In the genomic region with DNA sequence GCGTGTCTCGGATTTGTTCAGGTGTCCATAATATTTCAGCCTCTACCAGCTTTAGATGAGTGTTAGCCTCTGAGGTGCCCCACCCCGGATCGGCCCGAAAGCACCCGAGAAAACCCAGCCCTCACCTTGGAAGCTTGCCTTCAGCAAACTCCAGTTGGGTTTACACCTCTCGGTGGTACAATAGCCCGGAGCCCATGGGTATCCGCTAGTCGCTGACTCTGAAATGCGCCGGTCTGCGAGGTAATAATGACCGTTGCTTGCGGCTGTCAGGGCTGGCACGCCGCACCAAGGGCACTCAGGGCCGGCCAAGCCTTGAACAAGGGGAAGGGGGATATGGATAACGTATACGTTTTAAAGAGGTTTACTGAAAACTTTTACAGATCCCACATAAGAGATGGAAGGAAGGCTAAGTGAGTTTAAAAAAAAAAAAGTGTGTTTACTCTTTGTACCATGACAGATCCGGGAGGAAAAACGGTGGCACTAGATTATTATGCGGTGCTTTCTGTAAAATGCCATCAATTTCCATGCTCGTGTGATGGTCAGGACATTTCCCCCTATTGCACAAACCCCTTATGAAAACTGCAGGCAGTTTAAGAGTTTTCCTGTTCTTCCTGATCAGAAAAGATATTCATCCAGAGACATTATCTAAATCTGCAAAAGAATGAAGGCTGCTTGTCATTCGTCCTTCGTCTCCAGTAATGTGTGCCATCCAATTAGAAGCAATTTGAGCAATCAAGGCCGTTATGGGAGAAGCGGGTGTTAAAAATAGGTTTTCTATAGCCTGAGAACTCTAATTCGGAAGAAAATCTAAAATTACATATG, we compare ENCODE assay signal across 11 cellular contexts.
DNase-seq lines count a peak whose midpoint lies in the region; ATAC-seq, FAIRE-seq and TF ChIP-seq lines count a peak whose summit lies in the region.
"Had no signal": no experiment of that assay in that cellular context is flagged by ENCODE, and none has a peak within 500 bp of the region (broad histone marks: within the 10 kb centered on the region; RNA-seq: fewer than 3 reads in every experiment).

No MANE protein-coding gene starts in this region.

- ATAC-seq in HG03460 (IDR thresholded peaks at IDR 0.05; ENCODE audit: unreplicated experiment) (no peak), HG03565 (IDR thresholded peaks at IDR 0.05; ENCODE audit: unreplicated experiment) (no peak)
- no peak for ATAC-seq in naive thymus-derived CD4-positive, alpha-beta T cell

- no peak for TF ChIP-seq CTCF in kidney (IDR thresholded peaks at IDR 0.05; ENCODE audit: borderline replicate concordance, extremely low read depth, insufficient read depth)

- intact Hi-C loops in kidney (cut with DNase I), result loop anchor here (10.0 kb wide), 1 partner anchor 540 kb away; no protein-coding TSS in a partner anchor
- intact Hi-C loops in naive thymus-derived CD4-positive, alpha-beta T cell (cut with micrococcal nuclease), result loop anchor here (5.0 kb wide), 5 partner anchors 43 to 362 kb away; a partner anchor contains a TSS

- H3K4me1 ChIP-seq in kidney (ENCODE audit: control insufficient read depth in 1 of 2, insufficient read depth in 1 of 2, low read depth in 1 of 2, low read length in 2 of 2), result peaks cover 3 to 19% of the 10 kb centered on the region in 2 donors
- peaks cover 19 to 24% of the 10 kb centered on the region in 2 donors for H3K4me1 ChIP-seq in naive thymus-derived CD4-positive, alpha-beta T cell (ENCODE audit: control insufficient read depth in 2 of 2, insufficient read depth in 2 of 2, low read length in 2 of 2)

- peaks cover 24% of the 10 kb centered on the region for H3K27me3 Mint-ChIP-seq in T-helper 1 cell treated with Interleukin-12 subunit alpha and Interleukin-12 subunit beta and Interleukin-4 antibody, amounts not matched to agents 30 μg/mL and 1 μg/mL, for 36 hours (ENCODE audit: low read depth)
- H3K27me3 Mint-ChIP-seq in stimulated activated naive CD8-positive, alpha-beta T cell treated with anti-CD3 and anti-CD28 coated beads, Interleukin-15, Interleukin-2, amounts not matched to agents 100 ng/mL and 50 ng/mL, for 24 hours, result peaks cover 25% of the 10 kb centered on the region
- H3K27me3 Mint-ChIP-seq in naive thymus-derived CD4-positive, alpha-beta T cell, result peaks cover 23 to 54% (median 48%) of the 10 kb centered on the region in 5 donors

- peaks cover 17 to 28% of the 10 kb centered on the region in 2 donors for H3K27me3 ChIP-seq in naive thymus-derived CD4-positive, alpha-beta T cell (ENCODE audit: control insufficient read depth in 2 of 2, insufficient read depth in 2 of 2, low read length in 2 of 2)

- POLR2A ChIA-PET in naive thymus-derived CD4-positive, alpha-beta T cell (lab: Charles Lee), result no interaction called here

- no peak overlapping the region for H3K27ac ChIP-seq in kidney (ENCODE audit: low read depth in 2 of 2, low read length in 2 of 2)
- no peak overlapping the region for H3K27ac ChIP-seq in naive thymus-derived CD4-positive, alpha-beta T cell (ENCODE audit: low read depth, low read length)

- H3K4me1 Mint-ChIP-seq in T-helper 1 cell treated with Interleukin-12 subunit alpha and Interleukin-12 subunit beta and Interleukin-4 antibody, amounts not matched to agents 30 μg/mL and 1 μg/mL, for 36 hours (ENCODE audit: low read depth), result peaks cover 20% of the 10 kb centered on the region
- peaks cover 5% of the 10 kb centered on the region for H3K4me1 Mint-ChIP-seq in stimulated activated naive CD8-positive, alpha-beta T cell treated with anti-CD3 and anti-CD28 coated beads, Interleukin-15, Interleukin-2, amounts not matched to agents 100 ng/mL and 50 ng/mL, for 24 hours (ENCODE audit: low read depth)
- H3K4me1 Mint-ChIP-seq in naive thymus-derived CD4-positive, alpha-beta T cell, result peaks cover 7 to 22% (median 9%) of the 10 kb centered on the region in 7 donors

- DNase-seq in T-helper 1 cell (no peak), anterior cingulate cortex (lab: John Stamatoyannopoulos, UW) (peak in 37 of 58 donors; percentile 1 to 53 (median 22)), kidney (peak; percentile 55)
- DNase-seq in naive thymus-derived CD4-positive, alpha-beta T cell, result no peak
- DNase-seq: NCI-H187 treated with DMSO at 0.1 percent for 48 hours, OCI-M1 had no signal

- H3K9me3 ChIP-seq in kidney (ENCODE audit: control insufficient read depth in 1 of 2, low read length in 2 of 2), result peaks cover 0 to 3% of the 10 kb centered on the region in 2 donors
- H3K9me3 ChIP-seq in naive thymus-derived CD4-positive, alpha-beta T cell (ENCODE audit: control insufficient read depth in 2 of 3, low read length in 3 of 3), result peaks cover 0 to 8% (median 0%) of the 10 kb centered on the region in 3 experiments

- H3K4me3 Mint-ChIP-seq in T-helper 1 cell treated with Interleukin-12 subunit alpha and Interleukin-12 subunit beta and Interleukin-4 antibody, amounts not matched to agents 30 μg/mL and 1 μg/mL, for 36 hours, result peak overlapping the region; percentile 52
- peak overlapping the region; percentile 45 for H3K4me3 Mint-ChIP-seq in stimulated activated naive CD8-positive, alpha-beta T cell treated with anti-CD3 and anti-CD28 coated beads, Interleukin-15, Interleukin-2, amounts not matched to agents 100 ng/mL and 50 ng/mL, for 24 hours
- H3K4me3 Mint-ChIP-seq in naive thymus-derived CD4-positive, alpha-beta T cell, result peak overlapping the region in 5 of 10 donors; percentile 10 to 66 (median 30)

- no peaks in the 10 kb centered on the region for H3K36me3 ChIP-seq in kidney (ENCODE audit: control insufficient read depth in 1 of 2, insufficient read depth in 2 of 2, low read length in 2 of 2)
- H3K36me3 ChIP-seq in naive thymus-derived CD4-positive, alpha-beta T cell (ENCODE audit: control insufficient read depth in 2 of 3, insufficient read depth in 3 of 3, low read length in 3 of 3), result no peaks in the 10 kb centered on the region

- no peaks in the 10 kb centered on the region for H3K9me3 Mint-ChIP-seq in T-helper 1 cell treated with Interleukin-12 subunit alpha and Interleukin-12 subunit beta and Interleukin-4 antibody, amounts not matched to agents 30 μg/mL and 1 μg/mL, for 36 hours
- no peaks in the 10 kb centered on the region for H3K9me3 Mint-ChIP-seq in stimulated activated naive CD8-positive, alpha-beta T cell treated with anti-CD3 and anti-CD28 coated beads, Interleukin-15, Interleukin-2, amounts not matched to agents 100 ng/mL and 50 ng/mL, for 24 hours
- H3K9me3 Mint-ChIP-seq in naive thymus-derived CD4-positive, alpha-beta T cell, result peaks cover 0 to 20% (median 12%) of the 10 kb centered on the region in 11 donors

- H3K9ac ChIP-seq in kidney (ENCODE audit: low read length in 2 of 2), result no peak overlapping the region

- no peak overlapping the region for H3K4me3 ChIP-seq in kidney (ENCODE audit: low read length in 2 of 2)
- H3K4me3 ChIP-seq in naive thymus-derived CD4-positive, alpha-beta T cell (ENCODE audit: low read length), result no peak overlapping the region

- no peaks in the 10 kb centered on the region for H3K36me3 Mint-ChIP-seq in T-helper 1 cell treated with Interleukin-12 subunit alpha and Interleukin-12 subunit beta and Interleukin-4 antibody, amounts not matched to agents 30 μg/mL and 1 μg/mL, for 36 hours (ENCODE audit: low read depth)
- no peaks in the 10 kb centered on the region for H3K36me3 Mint-ChIP-seq in stimulated activated naive CD8-positive, alpha-beta T cell treated with anti-CD3 and anti-CD28 coated beads, Interleukin-15, Interleukin-2, amounts not matched to agents 100 ng/mL and 50 ng/mL, for 24 hours (ENCODE audit: low read depth)
- H3K36me3 Mint-ChIP-seq in naive thymus-derived CD4-positive, alpha-beta T cell, result peaks cover 0 to 7% (median 4%) of the 10 kb centered on the region in 5 donors

- CTCF ChIA-PET in naive thymus-derived CD4-positive, alpha-beta T cell (lab: Charles Lee), result no interaction called here

- no peak overlapping the region for H3K27ac Mint-ChIP-seq in T-helper 1 cell treated with Interleukin-12 subunit alpha and Interleukin-12 subunit beta and Interleukin-4 antibody, amounts not matched to agents 30 μg/mL and 1 μg/mL, for 36 hours
- no peak overlapping the region for H3K27ac Mint-ChIP-seq in stimulated activated naive CD8-positive, alpha-beta T cell treated with anti-CD3 and anti-CD28 coated beads, Interleukin-15, Interleukin-2, amounts not matched to agents 100 ng/mL and 50 ng/mL, for 24 hours
- H3K27ac Mint-ChIP-seq in naive thymus-derived CD4-positive, alpha-beta T cell, result peak overlapping the region in 1 of 9 donors; percentile 79

- FAIRE-seq in kidney (lab: Jason Lieb, UNC), result no peak
- FAIRE-seq: A204.1 had no signal

Comparison
In these comparisons a context has a peak if more than half of its experiments do, and no peak if none do; other contexts are left out.
1. DNase-seq: peak in anterior cingulate cortex (37 of 58) and kidney (single experiment); none in T-helper 1 cell (0 of 5) and naive thymus-derived CD4-positive, alpha-beta T cell (0 of 9).